Comparison of ENCODE assay signal across 17 cellular contexts in the genomic region with DNA sequence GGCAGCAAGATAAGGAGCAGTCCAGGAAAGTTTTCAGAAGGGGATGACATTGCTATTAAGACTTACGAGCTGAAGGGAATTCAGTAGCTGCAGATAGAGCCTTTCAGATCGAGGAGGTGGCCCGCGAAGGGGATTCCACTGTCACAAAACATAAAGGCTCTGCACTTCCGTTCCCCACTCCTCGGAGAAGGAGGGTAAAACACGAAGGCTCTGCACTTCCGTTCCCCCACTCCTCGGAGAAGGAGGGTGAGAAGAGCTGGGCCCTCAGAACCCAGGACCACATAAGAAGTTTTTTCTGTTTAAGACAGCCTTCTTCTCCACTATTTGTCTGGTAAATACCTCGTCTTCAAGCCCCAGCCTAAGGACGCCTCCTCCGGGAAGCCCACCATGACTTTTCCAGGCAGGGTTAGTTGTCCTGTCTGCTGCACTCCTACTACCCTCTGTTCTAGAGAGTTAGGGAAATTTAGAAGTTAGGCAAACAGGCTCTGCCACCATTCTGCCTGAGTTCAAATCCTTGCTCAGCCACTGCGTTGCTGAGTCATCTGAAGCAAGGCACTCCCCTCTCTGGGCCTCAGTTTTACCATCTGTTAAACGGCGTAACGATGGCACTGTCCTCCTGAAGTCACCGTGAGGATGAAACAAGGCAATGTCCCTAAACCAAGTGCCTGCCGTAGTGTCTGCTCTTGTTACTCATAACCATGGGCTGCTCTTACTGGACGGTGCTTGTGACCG.
DNase-seq lines count a peak whose midpoint lies in the region; ATAC-seq and TF ChIP-seq lines count a peak whose summit lies in the region.
"Had no signal": no experiment of that assay in that cellular context is flagged by ENCODE, and none has a peak within 500 bp of the region (broad histone marks: within the 10 kb centered on the region; RNA-seq: fewer than 3 reads in every experiment).

No MANE protein-coding gene starts in this region.

- no peak overlapping the region for H3K23ac ChIP-seq in mesendoderm (ENCODE audit: low read length)

- H2BK5ac ChIP-seq in mesendoderm (ENCODE audit: low read length): no peak overlapping the region

- DNase-seq in cardiac muscle cell (ENCODE audit: low read depth in 1 of 2, low spot score in 1 of 2) (no peak), right cardiac atrium (no peak), mesendoderm (no peak), type B pancreatic cell (ENCODE audit: extremely low spot score, unreplicated experiment) (no peak), GM19238 (ENCODE audit: insufficient read length, low spot score) (no peak), NCI-H345 treated with DMSO at 0.1 percent for 48 hours (lab: John Stamatoyannopoulos, UW; ENCODE audit: unreplicated experiment) (no peak), WERI-Rb-1 (no peak)
- no peak for DNase-seq in activated T-helper 1 cell treated with anti-CD3 and anti-CD28 coated beads, Interleukin-12 subunit alpha, Interleukin-12 subunit beta, Interleukin-2, Interleukin-4 antibody, amounts not matched to agents 30 ng/mL and 10 ng/mL and 1 ng/mL, durations not matched to agents 14 hours and 24 hours and 36 hours (ENCODE audit: low spot score)
- DNase-seq: activated CD8-positive, alpha-beta T cell treated with anti-CD3 and anti-CD28 coated beads, Interleukin-2, amount 10 ng/mL, durations not matched to agents 7 days and 5 days; amygdala; cerebellar nuclear complex; effector memory CD8-positive, alpha-beta T cell; GDM1; NCI-H187 treated with DMSO at 0.1 percent for 48 hours; stimulated activated naive CD4-positive, alpha-beta T cell treated with Interleukin-2 at 50 U/mL for 16 hours had no signal

- H3K4me3 Mint-ChIP-seq in activated T-helper 1 cell treated with anti-CD3 and anti-CD28 coated beads, Interleukin-12 subunit alpha, Interleukin-12 subunit beta, Interleukin-2, Interleukin-4 antibody, amounts not matched to agents 30 ng/mL and 10 ng/mL and 1 ng/mL, durations not matched to agents 14 hours and 24 hours and 36 hours: peak overlapping the region; percentile 37
- H3K4me3 Mint-ChIP-seq in type B pancreatic cell: peak overlapping the region; percentile 67
- H3K4me3 Mint-ChIP-seq: activated CD8-positive, alpha-beta T cell treated with anti-CD3 and anti-CD28 coated beads, Interleukin-2, amount 10 ng/mL, durations not matched to agents 7 days and 5 days; effector memory CD8-positive, alpha-beta T cell had no signal

- intact Hi-C loops in right cardiac atrium (cut with DNase I): loop anchor here (5.0 to 10.0 kb wide), 5 partner anchors 130 to 313 kb away; partner anchors contain the start of gene HES1 (in 3 of the 4)
- intact Hi-C loops in activated T-helper 1 cell treated with anti-CD3 and anti-CD28 coated beads, Interleukin-12 subunit alpha, Interleukin-12 subunit beta, Interleukin-2, Interleukin-4 antibody, amounts not matched to agents 30 ng/mL and 10 ng/mL and 1 ng/mL, durations not matched to agents 14 hours and 24 hours and 36 hours (cut with micrococcal nuclease): no loop called here

- peaks cover 24% of the 10 kb centered on the region for H3K4me1 Mint-ChIP-seq in activated T-helper 1 cell treated with anti-CD3 and anti-CD28 coated beads, Interleukin-12 subunit alpha, Interleukin-12 subunit beta, Interleukin-2, Interleukin-4 antibody, amounts not matched to agents 30 ng/mL and 10 ng/mL and 1 ng/mL, durations not matched to agents 14 hours and 24 hours and 36 hours (ENCODE audit: low read depth)
- peaks cover 52% of the 10 kb centered on the region for H3K4me1 Mint-ChIP-seq in type B pancreatic cell (ENCODE audit: unreplicated experiment)

- H3K9ac ChIP-seq in mesendoderm (ENCODE audit: low read length): no peak overlapping the region

- no peaks in the 10 kb centered on the region for H3K79me2 ChIP-seq in mesendoderm (ENCODE audit: control insufficient read depth, insufficient read depth, low read length)

- H3K27me3 Mint-ChIP-seq in activated T-helper 1 cell treated with anti-CD3 and anti-CD28 coated beads, Interleukin-12 subunit alpha, Interleukin-12 subunit beta, Interleukin-2, Interleukin-4 antibody, amounts not matched to agents 30 ng/mL and 10 ng/mL and 1 ng/mL, durations not matched to agents 14 hours and 24 hours and 36 hours (ENCODE audit: insufficient read depth): peaks cover 36% of the 10 kb centered on the region
- H3K27me3 Mint-ChIP-seq in type B pancreatic cell: no peaks in the 10 kb centered on the region

- TF ChIP-seq CTCF in cardiac muscle cell (IDR thresholded peaks at IDR 0.05; ENCODE audit: low read depth, low read length) (no peak), type B pancreatic cell (conservative IDR thresholded peaks at IDR 0.05) (no peak), WERI-Rb-1 (IDR thresholded peaks at IDR 0.05; ENCODE audit: low read depth, low read length) (no peak)

- no peak overlapping the region for H2BK120ac ChIP-seq in mesendoderm (ENCODE audit: low read depth, low read length)

- H4K5ac ChIP-seq in mesendoderm (ENCODE audit: low read length): no peak overlapping the region

- H3K4me3 ChIP-seq in cardiac muscle cell (no peak overlapping the region), right cardiac atrium (ENCODE audit: low read length) (no peak overlapping the region), mesendoderm (ENCODE audit: low read length) (no peak overlapping the region), WERI-Rb-1 (ENCODE audit: low read depth, low read length) (no peak overlapping the region)
- H3K4me3 ChIP-seq: GM12878 had no signal

- no peak overlapping the region for H3K4ac ChIP-seq in mesendoderm (ENCODE audit: low read depth, low read length)

- ATAC-seq in right cardiac atrium: no peak
- ATAC-seq: activated CD8-positive, alpha-beta T cell treated with anti-CD3 and anti-CD28 coated beads, Interleukin-2, amount 10 ng/mL, durations not matched to agents 7 days and 5 days; effector memory CD8-positive, alpha-beta T cell had no signal

- H3K9me3 ChIP-seq in cardiac muscle cell (ENCODE audit: low read depth) (no peaks in the 10 kb centered on the region), right cardiac atrium (ENCODE audit: control insufficient read depth, low read length) (no peaks in the 10 kb centered on the region), WERI-Rb-1 (ENCODE audit: severe bottlenecking) (no peaks in the 10 kb centered on the region)
- H3K9me3 ChIP-seq: prostate gland had no signal

- no peak overlapping the region for H2BK15ac ChIP-seq in mesendoderm (replicated peaks; ENCODE audit: low read depth)

- H3K4me2 ChIP-seq in mesendoderm (ENCODE audit: low read length): no peak overlapping the region

- 75% methylated on average over 20 of the region's 20 CpGs for WGBS in right cardiac atrium
- no CpG with 5 or more reads among the region's 20 CpGs for WGBS in mesendoderm (ENCODE audit: extremely low coverage, insufficient coverage, low lambda C conversion rate)

- H3K56ac ChIP-seq in mesendoderm (ENCODE audit: low read length): no peak overlapping the region

- no peak overlapping the region for H2AK5ac ChIP-seq in mesendoderm (ENCODE audit: low read length)

- H4K8ac ChIP-seq in mesendoderm (ENCODE audit: low read depth, low read length): no peak overlapping the region

- H3K4me1 ChIP-seq in cardiac muscle cell (ENCODE audit: low read depth): peaks cover 36% of the 10 kb centered on the region
- H3K4me1 ChIP-seq in right cardiac atrium (ENCODE audit: control insufficient read depth, insufficient read depth, low read length): peaks cover 5% of the 10 kb centered on the region
- H3K4me1 ChIP-seq in mesendoderm (ENCODE audit: control insufficient read depth, low read depth, low read length): peaks cover 11% of the 10 kb centered on the region

- no peaks in the 10 kb centered on the region for H3K79me1 ChIP-seq in mesendoderm (ENCODE audit: low read length)

- no peaks in the 10 kb centered on the region for H3K9me3 Mint-ChIP-seq in activated T-helper 1 cell treated with anti-CD3 and anti-CD28 coated beads, Interleukin-12 subunit alpha, Interleukin-12 subunit beta, Interleukin-2, Interleukin-4 antibody, amounts not matched to agents 30 ng/mL and 10 ng/mL and 1 ng/mL, durations not matched to agents 14 hours and 24 hours and 36 hours
- H3K9me3 Mint-ChIP-seq in type B pancreatic cell: no peaks in the 10 kb centered on the region
- H3K9me3 Mint-ChIP-seq: effector memory CD8-positive, alpha-beta T cell had no signal

- H3K27ac ChIP-seq in cardiac muscle cell (peak overlapping the region; percentile 2), right cardiac atrium (ENCODE audit: low read length) (no peak overlapping the region), mesendoderm (ENCODE audit: low read depth, low read length) (no peak overlapping the region), WERI-Rb-1 (no peak overlapping the region)

- H3K36me3 Mint-ChIP-seq in activated T-helper 1 cell treated with anti-CD3 and anti-CD28 coated beads, Interleukin-12 subunit alpha, Interleukin-12 subunit beta, Interleukin-2, Interleukin-4 antibody, amounts not matched to agents 30 ng/mL and 10 ng/mL and 1 ng/mL, durations not matched to agents 14 hours and 24 hours and 36 hours (ENCODE audit: low read depth): no peaks in the 10 kb centered on the region
- H3K36me3 Mint-ChIP-seq in type B pancreatic cell: no peaks in the 10 kb centered on the region

- no peak overlapping the region for H3K27ac Mint-ChIP-seq in activated T-helper 1 cell treated with anti-CD3 and anti-CD28 coated beads, Interleukin-12 subunit alpha, Interleukin-12 subunit beta, Interleukin-2, Interleukin-4 antibody, amounts not matched to agents 30 ng/mL and 10 ng/mL and 1 ng/mL, durations not matched to agents 14 hours and 24 hours and 36 hours
- peak overlapping the region; percentile 69 for H3K27ac Mint-ChIP-seq in type B pancreatic cell
- H3K27ac Mint-ChIP-seq: activated CD8-positive, alpha-beta T cell treated with anti-CD3 and anti-CD28 coated beads, Interleukin-2, amount 10 ng/mL, durations not matched to agents 7 days and 5 days; effector memory CD8-positive, alpha-beta T cell had no signal

- H3K36me3 ChIP-seq in cardiac muscle cell (no peaks in the 10 kb centered on the region), mesendoderm (ENCODE audit: control insufficient read depth, insufficient read depth, low read length) (no peaks in the 10 kb centered on the region), WERI-Rb-1 (no peaks in the 10 kb centered on the region)
- H3K36me3 ChIP-seq: prostate gland had no signal

- H3K18ac ChIP-seq in mesendoderm (ENCODE audit: low read length): peak overlapping the region; percentile 16

- H3K27me3 ChIP-seq in cardiac muscle cell: no peaks in the 10 kb centered on the region
- no peaks in the 10 kb centered on the region for H3K27me3 ChIP-seq in right cardiac atrium (ENCODE audit: control insufficient read depth, insufficient read depth)
- H3K27me3 ChIP-seq in mesendoderm (ENCODE audit: insufficient read depth, low read length, poor library complexity): no peaks in the 10 kb centered on the region
- no peaks in the 10 kb centered on the region for H3K27me3 ChIP-seq in WERI-Rb-1 (ENCODE audit: insufficient read depth, low read depth, severe bottlenecking)
